Comparison of ENCODE assay signal across 3 cellular contexts in genomic region chr15:42087926-42088800, GRCh38.
TF ChIP-seq lines count a peak whose summit lies in the region.

No MANE protein-coding gene starts in this region.

TF ChIP-seq in HEK293, 187 proteins besides CTCF, POLR2A, EP300 and RAD21:
- peak; percentile 53; the same call in 1 of the 2 replicates for TF ChIP-seq EGR2 (tag by site-specific recombination; IDR thresholded peaks at IDR 0.05; ENCODE audit: low read depth)
- no peak for TF ChIP-seq ZFHX2 (tag by site-specific recombination; conservative IDR thresholded peaks at IDR 0.05)

TF ChIP-seq in GM12878, 131 proteins besides CTCF, POLR2A, EP300 and RAD21:
- no peak for TF ChIP-seq CREM (IDR thresholded peaks at IDR 0.05; ENCODE audit: low read depth)
- peak; percentile 47; the same call in 1 of the 2 replicates for TF ChIP-seq NR2F1 (conservative IDR thresholded peaks at IDR 0.05)
- no peak for TF ChIP-seq ATF2 (IDR thresholded peaks at IDR 0.05; ENCODE audit: low read length)
- TF ChIP-seq SMARCA5 (IDR thresholded peaks at IDR 0.05), result no peak
- TF ChIP-seq HDGF (IDR thresholded peaks at IDR 0.05), result no peak
- no peak for TF ChIP-seq BMI1 (IDR thresholded peaks at IDR 0.05; ENCODE audit: borderline replicate concordance)
- TF ChIP-seq E4F1 (IDR thresholded peaks at IDR 0.05; ENCODE audit: borderline replicate concordance, partially characterized antibody), result no peak

TF ChIP-seq in SK-N-SH treated with all-trans-retinoic acid at 6 μM for 48 hours, 23 proteins besides CTCF, POLR2A, EP300 and RAD21:
- no peak for TF ChIP-seq CSRNP3 (CRISPR knock-in tag; IDR thresholded peaks at IDR 0.05)
- no peak for TF ChIP-seq RARB (CRISPR knock-in tag; IDR thresholded peaks at IDR 0.05)
- TF ChIP-seq SNAI2 (CRISPR knock-in tag; IDR thresholded peaks at IDR 0.05), result no peak
- TF ChIP-seq ZNF70 (CRISPR knock-in tag; IDR thresholded peaks at IDR 0.05), result no peak
- TF ChIP-seq ZNF8 (CRISPR knock-in tag; IDR thresholded peaks at IDR 0.05), result no peak
- no peak for TF ChIP-seq OSR1 (CRISPR knock-in tag; IDR thresholded peaks at IDR 0.05)
TF ChIP-seq in SK-N-SH treated with all-trans-retinoic acid at 6 μM for 48 hours: peak in this region for 0.
